1 cellular context compared by ENCODE assay signal in genomic region chr5:132639706-132640130, GRCh38.
TF ChIP-seq lines count a peak whose summit lies in the region.

No MANE protein-coding gene starts in this region.

TF ChIP-seq in GM12878, 131 proteins besides CTCF, POLR2A, EP300 and RAD21 (continued from another document):
- TF ChIP-seq BCL11A (IDR thresholded peaks at IDR 0.05; ENCODE audit: low read depth, low read length) (0 out of 2 replicates have a peak, but pooled peaks have one; percentile 26), RB1 (IDR thresholded peaks at IDR 0.05; ENCODE audit: borderline replicate concordance) (no peak), ZBED1 (IDR thresholded peaks at IDR 0.05; ENCODE audit: borderline replicate concordance) (peak; percentile 87; the same call in 1 of the 2 replicates), ATF7 (IDR thresholded peaks at IDR 0.05; ENCODE audit: low read depth) (peak; percentile 50), SRF (IDR thresholded peaks at IDR 0.05; ENCODE audit: low read depth in 2 of 2, low read length in 2 of 2) (no peak), NR2F1 (conservative IDR thresholded peaks at IDR 0.05) (no peak), TBL1XR1 (IDR thresholded peaks at IDR 0.05; ENCODE audit: low read depth, low read length) (peak; percentile 90), ATF2 (IDR thresholded peaks at IDR 0.05; ENCODE audit: low read length) (peak; percentile 82; the same call in 1 of the 2 replicates), SREBF2 (IDR thresholded peaks at IDR 0.05; ENCODE audit: low read length) (no peak)
- TF ChIP-seq, protein P1, sequence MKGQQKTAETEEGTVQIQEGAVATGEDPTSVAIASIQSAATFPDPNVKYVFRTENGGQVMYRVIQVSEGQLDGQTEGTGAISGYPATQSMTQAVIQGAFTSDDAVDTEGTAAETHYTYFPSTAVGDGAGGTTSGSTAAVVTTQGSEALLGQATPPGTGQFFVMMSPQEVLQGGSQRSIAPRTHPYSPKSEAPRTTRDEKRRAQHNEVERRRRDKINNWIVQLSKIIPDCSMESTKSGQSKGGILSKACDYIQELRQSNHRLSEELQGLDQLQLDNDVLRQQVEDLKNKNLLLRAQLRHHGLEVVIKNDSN (IDR thresholded peaks at IDR 0.05; ENCODE audit: borderline replicate concordance, extremely low read length, insufficient read depth, low read depth, low read length): no peak
- TF ChIP-seq, protein P2, sequence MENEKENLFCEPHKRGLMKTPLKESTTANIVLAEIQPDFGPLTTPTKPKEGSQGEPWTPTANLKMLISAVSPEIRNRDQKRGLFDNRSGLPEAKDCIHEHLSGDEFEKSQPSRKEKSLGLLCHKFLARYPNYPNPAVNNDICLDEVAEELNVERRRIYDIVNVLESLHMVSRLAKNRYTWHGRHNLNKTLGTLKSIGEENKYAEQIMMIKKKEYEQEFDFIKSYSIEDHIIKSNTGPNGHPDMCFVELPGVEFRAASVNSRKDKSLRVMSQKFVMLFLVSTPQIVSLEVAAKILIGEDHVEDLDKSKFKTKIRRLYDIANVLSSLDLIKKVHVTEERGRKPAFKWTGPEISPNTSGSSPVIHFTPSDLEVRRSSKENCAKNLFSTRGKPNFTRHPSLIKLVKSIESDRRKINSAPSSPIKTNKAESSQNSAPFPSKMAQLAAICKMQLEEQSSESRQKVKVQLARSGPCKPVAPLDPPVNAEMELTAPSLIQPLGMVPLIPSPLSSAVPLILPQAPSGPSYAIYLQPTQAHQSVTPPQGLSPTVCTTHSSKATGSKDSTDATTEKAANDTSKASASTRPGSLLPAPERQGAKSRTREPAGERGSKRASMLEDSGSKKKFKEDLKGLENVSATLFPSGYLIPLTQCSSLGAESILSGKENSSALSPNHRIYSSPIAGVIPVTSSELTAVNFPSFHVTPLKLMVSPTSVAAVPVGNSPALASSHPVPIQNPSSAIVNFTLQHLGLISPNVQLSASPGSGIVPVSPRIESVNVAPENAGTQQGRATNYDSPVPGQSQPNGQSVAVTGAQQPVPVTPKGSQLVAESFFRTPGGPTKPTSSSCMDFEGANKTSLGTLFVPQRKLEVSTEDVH (IDR thresholded peaks at IDR 0.05; ENCODE audit: low read depth, partially characterized antibody): no peak
- TF ChIP-seq, protein P3, sequence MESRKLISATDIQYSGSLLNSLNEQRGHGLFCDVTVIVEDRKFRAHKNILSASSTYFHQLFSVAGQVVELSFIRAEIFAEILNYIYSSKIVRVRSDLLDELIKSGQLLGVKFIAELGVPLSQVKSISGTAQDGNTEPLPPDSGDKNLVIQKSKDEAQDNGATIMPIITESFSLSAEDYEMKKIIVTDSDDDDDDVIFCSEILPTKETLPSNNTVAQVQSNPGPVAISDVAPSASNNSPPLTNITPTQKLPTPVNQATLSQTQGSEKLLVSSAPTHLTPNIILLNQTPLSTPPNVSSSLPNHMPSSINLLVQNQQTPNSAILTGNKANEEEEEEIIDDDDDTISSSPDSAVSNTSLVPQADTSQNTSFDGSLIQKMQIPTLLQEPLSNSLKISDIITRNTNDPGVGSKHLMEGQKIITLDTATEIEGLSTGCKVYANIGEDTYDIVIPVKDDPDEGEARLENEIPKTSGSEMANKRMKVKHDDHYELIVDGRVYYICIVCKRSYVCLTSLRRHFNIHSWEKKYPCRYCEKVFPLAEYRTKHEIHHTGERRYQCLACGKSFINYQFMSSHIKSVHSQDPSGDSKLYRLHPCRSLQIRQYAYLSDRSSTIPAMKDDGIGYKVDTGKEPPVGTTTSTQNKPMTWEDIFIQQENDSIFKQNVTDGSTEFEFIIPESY (IDR thresholded peaks at IDR 0.05): no peak
TF ChIP-seq in GM12878: peak in this region for 35.
